ENCODE assay signal across 8 cellular contexts in the genomic region with DNA sequence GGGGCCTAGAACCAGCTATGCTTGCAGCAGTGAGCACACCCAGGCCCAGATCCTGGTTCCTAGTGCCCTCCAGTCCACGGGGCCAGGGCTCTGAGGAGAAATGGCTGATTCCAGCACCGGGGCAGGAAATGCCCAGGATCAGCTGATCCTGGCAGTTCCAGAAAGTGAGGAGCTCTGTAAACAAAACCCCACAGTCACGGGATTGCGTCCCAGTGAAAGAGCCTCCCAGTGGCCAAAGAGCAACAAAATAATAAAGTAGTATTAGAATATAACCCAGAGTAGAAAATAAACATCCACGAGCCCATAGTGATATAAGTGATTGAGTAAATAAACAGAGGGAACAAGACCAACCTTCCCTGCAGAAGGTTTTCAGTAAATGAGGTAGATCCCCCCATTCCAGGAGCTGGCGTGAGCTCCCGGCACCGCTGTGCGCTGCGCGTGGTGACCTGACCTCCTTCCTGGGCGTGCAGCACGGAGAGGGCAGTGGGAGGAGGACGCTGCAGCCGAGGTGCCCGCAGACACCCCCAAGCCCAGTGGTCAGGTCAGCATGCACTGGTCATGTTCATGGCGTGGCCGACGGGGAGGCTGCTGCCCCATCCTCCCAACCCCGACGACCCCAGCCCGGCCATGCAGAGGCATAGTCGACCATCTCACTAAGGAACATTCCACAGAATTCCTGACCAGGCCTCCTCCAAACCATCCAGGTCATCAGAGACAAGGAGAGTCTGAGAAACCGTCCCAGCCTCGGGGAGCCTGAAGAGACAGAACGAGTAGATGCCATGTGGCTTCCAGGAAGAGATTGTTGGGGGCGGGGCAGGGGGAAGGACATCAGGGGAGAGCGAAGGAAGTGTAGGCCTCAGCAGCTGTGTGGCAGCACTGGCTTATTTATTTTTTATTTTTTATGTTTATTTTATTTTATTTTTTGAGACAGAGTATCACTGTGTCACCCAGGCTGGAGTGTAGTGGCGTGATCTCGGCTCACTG. TPM values are rescaled to one million over a fixed set of nuclear protein-coding genes. Genes with fewer than 3 reads are reported as not detected.
A peak's percentile ranks its signal among the peaks of the same experiment; 100 is the strongest.
DNase-seq lines count a peak whose midpoint lies in the region; ATAC-seq and TF ChIP-seq lines count a peak whose summit lies in the region.

No MANE protein-coding gene starts in this region.

- H3K9ac ChIP-seq in fibroblast of lung (ENCODE audit: insufficient read depth, low read length) (peak overlapping the region; percentile 62), neural cell (ENCODE audit: low read length) (peak overlapping the region; percentile 38)

- no peaks in the 10 kb centered on the region for H4K20me1 ChIP-seq in fibroblast of lung (ENCODE audit: control insufficient read depth, extremely low read depth, insufficient read depth, low read length)
- H4K20me1 ChIP-seq in neural cell (ENCODE audit: insufficient read depth), result no peaks in the 10 kb centered on the region

- no TSS peak for BruUV-seq in Panc1 (replicated peaks; lab: Mats Ljungman, UMichigan)

- TF ChIP-seq CTCF in AG09309 (IDR thresholded peaks at IDR 0.05; ENCODE audit: control insufficient read depth, insufficient read depth, low read depth, low read length, missing control alignments), result peak; percentile 39
- TF ChIP-seq CTCF in Panc1 (IDR thresholded peaks at IDR 0.05), result no peak
- peak; percentile 24 to 29 for TF ChIP-seq CTCF in fibroblast of lung (conservative IDR thresholded peaks at IDR 0.05 in 1 of 2, IDR thresholded peaks at IDR 0.05 in 1 of 2; ENCODE audit: low read depth in 1 of 2, low read length in 2 of 2)
- no peak for TF ChIP-seq CTCF in neural cell (IDR thresholded peaks at IDR 0.05; ENCODE audit: poor library complexity, severe bottlenecking)
- no peak for TF ChIP-seq CTCF in GM10248 (IDR thresholded peaks at IDR 0.05; ENCODE audit: control extremely low read depth, extremely low read depth, low read depth, missing control alignments)

- no peaks in the 10 kb centered on the region for H3K9me2 ChIP-seq in neural cell (ENCODE audit: insufficient read depth, low read length)

- no peaks in the 10 kb centered on the region for H3F3A ChIP-seq in neural cell (ENCODE audit: insufficient read depth, low read length, poor library complexity, severe bottlenecking)

- in situ Hi-C loops in Panc1 (cut with HindIII; ENCODE audit: low pct_unique_long_range_greater_than_20kb, low sequenced_read_pairs), result no loop called here

- no peak for TF ChIP-seq EP300 in neural cell (conservative IDR thresholded peaks at IDR 0.05; ENCODE audit: poor library complexity, severe bottlenecking)

- H3K36me3 ChIP-seq in Panc1 (ENCODE audit: control insufficient read depth, insufficient read depth, low read length) (no peaks in the 10 kb centered on the region), fibroblast of lung (ENCODE audit: control insufficient read depth, insufficient read depth, low read length) (no peaks in the 10 kb centered on the region), neural cell (ENCODE audit: insufficient read depth, low read length) (peaks cover 3% of the 10 kb centered on the region)

- TF ChIP-seq RAD21 in neural cell (conservative IDR thresholded peaks at IDR 0.05), result no peak

- ATAC-seq in Panc1, result peak; percentile 78
- no peak for ATAC-seq in GM19455 (IDR thresholded peaks at IDR 0.05; ENCODE audit: unreplicated experiment)
- no peak for ATAC-seq in GM21786 (IDR thresholded peaks at IDR 0.05; ENCODE audit: unreplicated experiment)

- CTCF ChIA-PET in Panc1 (lab: Charles Lee), result no interaction called here
- CTCF ChIA-PET in GM10248 (lab: Yijun Ruan, JAX), result no interaction called here

- peak overlapping the region; percentile 23 for H3K4me3 ChIP-seq in AG09309 (ENCODE audit: control insufficient read depth, low read depth, low read length)
- peak overlapping the region; percentile 3 to 38; a peak in 3 of 4 replicates for H3K4me3 ChIP-seq in Panc1 (ENCODE audit: low read depth in 2 of 2, low read length in 2 of 2)
- peak overlapping the region; percentile 17 to 48 (median 47) for H3K4me3 ChIP-seq in fibroblast of lung (replicated peaks in 1 of 4; ENCODE audit: control extremely low read depth in 1 of 4, insufficient read depth in 1 of 4, low read depth in 3 of 4, low read length in 4 of 4)
- H3K4me3 ChIP-seq in neural cell (ENCODE audit: low read length), result no peak overlapping the region

- H3K4me1 ChIP-seq in Panc1 (ENCODE audit: control insufficient read depth, insufficient read depth, low read length), result peaks cover 24% of the 10 kb centered on the region
- peaks cover 11% of the 10 kb centered on the region for H3K4me1 ChIP-seq in fibroblast of lung (ENCODE audit: control insufficient read depth, extremely low read depth, insufficient read depth, low read length)

- H3K4me2 ChIP-seq in fibroblast of lung (ENCODE audit: extremely low read depth, insufficient read depth, low read length), result peak overlapping the region; percentile 99
- no peak overlapping the region for H3K4me2 ChIP-seq in neural cell (ENCODE audit: low read length)

- H2AFZ ChIP-seq in fibroblast of lung (ENCODE audit: low read length), result peak overlapping the region; percentile 73
- H2AFZ ChIP-seq in neural cell (ENCODE audit: low read depth, low read length), result no peak overlapping the region

- POLR2A ChIA-PET in Panc1 (lab: Charles Lee), result interaction anchor here (0.6 kb wide), 1 partner anchor 175 kb away, joined by 3 read pairs; no protein-coding TSS in a partner anchor
- POLR2A ChIA-PET in GM10248 (lab: Yijun Ruan, JAX), result no interaction called here

- H3K9me3 ChIP-seq in Panc1 (ENCODE audit: control insufficient read depth, insufficient read depth, low read depth, low read length), result no peaks in the 10 kb centered on the region
- no peaks in the 10 kb centered on the region for H3K9me3 ChIP-seq in fibroblast of lung (ENCODE audit: control insufficient read depth, insufficient read depth, low read depth, low read length)
- no peaks in the 10 kb centered on the region for H3K9me3 ChIP-seq in neural cell (ENCODE audit: low read length)

- H3K27ac ChIP-seq in Panc1 (ENCODE audit: low read length) (peak overlapping the region; percentile 89), fibroblast of lung (ENCODE audit: insufficient read depth, low read length) (peak overlapping the region; percentile 97), neural cell (ENCODE audit: low read length) (peak overlapping the region; percentile 54)

- intact Hi-C loops in Panc1 (cut with micrococcal nuclease; ENCODE audit: unreplicated experiment), result no loop called here

- no peaks in the 10 kb centered on the region for H3K27me3 ChIP-seq in Panc1 (ENCODE audit: control insufficient read depth, insufficient read depth, low read length)
- no peaks in the 10 kb centered on the region for H3K27me3 ChIP-seq in fibroblast of lung (ENCODE audit: control insufficient read depth, insufficient read depth, low read length)
- H3K27me3 ChIP-seq in neural cell (ENCODE audit: insufficient read depth, low read depth, low read length), result no peaks in the 10 kb centered on the region

- peaks cover 15% of the 10 kb centered on the region for H3K79me2 ChIP-seq in fibroblast of lung (ENCODE audit: control insufficient read depth, insufficient read depth, low read length)
- H3K79me2 ChIP-seq in neural cell (replicated peaks; ENCODE audit: insufficient read depth, low read length), result no peaks in the 10 kb centered on the region

- DNase-seq in AG09309 (ENCODE audit: low read depth) (no peak), Panc1 (ENCODE audit: low read depth, low spot score) (no peak), fibroblast of lung (ENCODE audit: low read depth in 2 of 2) (peak; percentile 47 to 88), NOMO-1 treated with DMSO at 0.1 percent for 48 hours (lab: John Stamatoyannopoulos, UW; ENCODE audit: unreplicated experiment) (no peak), GM10248 (ENCODE audit: extremely low spot score) (no peak)

TF ChIP-seq in neural cell, 6 proteins besides CTCF, POLR2A, EP300 and RAD21 (continues in another document):
- TF ChIP-seq POLR2AphosphoS5 (IDR thresholded peaks at IDR 0.05) (no peak), EZH2 (IDR thresholded peaks at IDR 0.05; ENCODE audit: borderline replicate concordance, insufficient read depth, low read length, poor library complexity, severe bottlenecking) (no peak), MXI1 (conservative IDR thresholded peaks at IDR 0.05; ENCODE audit: poor library complexity, severe bottlenecking) (no peak), TAF1 (IDR thresholded peaks at IDR 0.05; ENCODE audit: low read depth) (no peak)

RNA-seq across cellular contexts. Expression of a gene that starts 19.9 kb away (rescaled TPM):
- 103 TPM for total RNA-seq in Panc1 (2021; ENCODE audit: unreplicated experiment)
- 165 TPM for polyA plus RNA-seq in Panc1 (2012; ENCODE audit: insufficient read length)
- total RNA-seq in fibroblast of lung, result 31.8 and 36.7 TPM in 2 replicates
- polyA plus RNA-seq in fibroblast of lung, result 17.4 and 18.1 TPM in 2 replicates
- 21.6 and 25.9 TPM in 2 replicates for polyA plus RNA-seq in fibroblast of lung (2012)
- 57.5 and 90.3 TPM in 2 replicates for polyA minus RNA-seq in fibroblast of lung (ENCODE audit: low replicate concordance)
- polyA plus RNA-seq in neural cell, result 39.1 and 54.3 TPM in 2 replicates
- polyA minus RNA-seq in neural cell, result 27.1 and 28.7 TPM in 2 replicates

RNA-seq across cellular contexts. Expression of a gene that starts 28.2 kb away (rescaled TPM):
- 61.4 TPM for total RNA-seq in Panc1 (2021; ENCODE audit: unreplicated experiment)
- 56.7 TPM for polyA plus RNA-seq in Panc1 (2012; ENCODE audit: insufficient read length)
- not detected in 2 replicates for total RNA-seq in fibroblast of lung
- polyA plus RNA-seq in fibroblast of lung, result not detected in 2 replicates
- polyA plus RNA-seq in fibroblast of lung (2012), result 0.02 TPM in 1 of 2 replicates, not detected in the other
- not detected in 2 replicates for polyA minus RNA-seq in fibroblast of lung (ENCODE audit: low replicate concordance)
- polyA plus RNA-seq in neural cell, result not detected in 2 replicates
- not detected in 2 replicates for polyA minus RNA-seq in neural cell

RNA-seq across cellular contexts. Expression of a gene that starts 37.1 kb away (rescaled TPM):
- total RNA-seq in Panc1 (2021; ENCODE audit: unreplicated experiment) (345 TPM), fibroblast of lung (502 and 561 TPM in 2 replicates)
- 671 TPM for polyA plus RNA-seq in Panc1 (2012; ENCODE audit: insufficient read length)
- polyA plus RNA-seq in fibroblast of lung (102 and 140 TPM in 2 replicates), neural cell (71.8 and 82.4 TPM in 2 replicates)
- polyA plus RNA-seq in fibroblast of lung (2012), result 252 and 382 TPM in 2 replicates
- polyA minus RNA-seq in fibroblast of lung (ENCODE audit: low replicate concordance) (231 and 305 TPM in 2 replicates), neural cell (49.7 and 58.4 TPM in 2 replicates)

RNA-seq across cellular contexts. Expression of a gene that starts 55.2 kb away (rescaled TPM):
- total RNA-seq in Panc1 (2021; ENCODE audit: unreplicated experiment) (183 TPM), fibroblast of lung (13.4 and 16.7 TPM in 2 replicates)
- 313 TPM for polyA plus RNA-seq in Panc1 (2012; ENCODE audit: insufficient read length)
- polyA plus RNA-seq in fibroblast of lung (8.9 and 10.5 TPM in 2 replicates), neural cell (1.6 and 5.6 TPM in 2 replicates)
- polyA plus RNA-seq in fibroblast of lung (2012), result 25.6 and 29.5 TPM in 2 replicates
- polyA minus RNA-seq in fibroblast of lung (ENCODE audit: low replicate concordance) (7.6 and 9.5 TPM in 2 replicates), neural cell (0.97 TPM in 1 of 2 replicates, not detected in the other)

Comparison
In these comparisons a context has a peak if more than half of its experiments do, and no peak if none do; other contexts are left out.
1. DNase-seq: peak in fibroblast of lung (2 of 2); none in AG09309 (single experiment), Panc1 (single experiment), NOMO-1 treated with DMSO at 0.1 percent for 48 hours (single experiment) and GM10248 (single experiment).
2. CTCF ChIP-seq: peak in AG09309 (single experiment) and fibroblast of lung (2 of 2); none in Panc1 (single experiment), neural cell (single experiment) and GM10248 (single experiment).
3. RNA of a gene that starts 28.2 kb away (total RNA-seq): 61.4 TPM in Panc1 (single experiment); not detected in fibroblast of lung; every median in the first group is over 10 times any median in the second.
4. Peak in every context shown above with its lines, with median percentiles within 50 percentile points of each other: H3K27ac ChIP-seq.